In genomic region chr16:4533490-4533889, GRCh38 we compare ENCODE assay signal across 19 cellular contexts. TPM values are rescaled to one million over a fixed set of nuclear protein-coding genes. Genes with fewer than 3 reads are reported as not detected.
DNase-seq lines count a peak whose midpoint lies in the region; ATAC-seq and TF ChIP-seq lines count a peak whose summit lies in the region.
"Had no signal": no experiment of that assay in that cellular context is flagged by ENCODE, and none has a peak within 500 bp of the region (broad histone marks: within the 10 kb centered on the region; RNA-seq: fewer than 3 reads in every experiment).

No MANE protein-coding gene starts in this region.

- TF ChIP-seq CTCF in right atrium auricular region (IDR thresholded peaks at IDR 0.05) (no peak), body of pancreas (IDR thresholded peaks at IDR 0.05) (no peak), uterus (IDR thresholded peaks at IDR 0.05) (no peak), right lobe of liver (IDR thresholded peaks at IDR 0.05) (no peak)

- TF ChIP-seq POLR2A in body of pancreas (IDR thresholded peaks at IDR 0.05) (no peak), uterus (IDR thresholded peaks at IDR 0.05) (no peak), right lobe of liver (IDR thresholded peaks at IDR 0.05) (no peak)

- ATAC-seq in body of pancreas (no peak), right lobe of liver (no peak)
- ATAC-seq: GM23338, K562 had no signal

- intact Hi-C loops in cardiac septum (cut with DNase I), result no loop called here
- intact Hi-C loops in body of pancreas (cut with DNase I), result no loop called here
- intact Hi-C loops in uterus (cut with DNase I; ENCODE audit: low total_unique reads), result no loop called here
- intact Hi-C loops in right lobe of liver (cut with DNase I), result no loop called here

- H3K27ac ChIP-seq in right atrium auricular region (peak overlapping the region; percentile 24 to 39), body of pancreas (peak overlapping the region; percentile 54 to 70 (median 63)), uterus (peak overlapping the region; percentile 30 to 54), right lobe of liver (no peak overlapping the region)
- H3K27ac ChIP-seq: C4-2B had no signal

- H3K4me3 ChIP-seq in right atrium auricular region (no peak overlapping the region), body of pancreas (no peak overlapping the region), uterus (no peak overlapping the region), right lobe of liver (no peak overlapping the region)
- H3K4me3 ChIP-seq: GM23338, K562 had no signal

- peaks cover 71 to 73% of the 10 kb centered on the region in 2 donors for H3K4me1 Mint-ChIP-seq in immature natural killer cell

- 87 to 98% methylated on average over 6 of the region's 6 CpGs for WGBS in body of pancreas, 2 donors
- 84% methylated on average over 4 of the region's 6 CpGs for WGBS in right lobe of liver (ENCODE audit: insufficient coverage, low coverage, low lambda C conversion rate, missing lambda C conversion rate)

- no peak for DNase-seq in right atrium auricular region (ENCODE audit: low spot score)
- DNase-seq in cardiac septum (ENCODE audit: low spot score), result no peak
- DNase-seq in body of pancreas, result no peak
- no peak for DNase-seq in immature natural killer cell
- DNase-seq in uterus, result no peak
- DNase-seq in GM03348 (ENCODE audit: low spot score), result no peak
- no peak for DNase-seq in stimulated activated CD4-positive, alpha-beta T cell treated with anti-CD3 and anti-CD28 coated beads, Interleukin-2, amount 100 ng/mL, for 24 hours
- no peak for DNase-seq in right lobe of liver
- DNase-seq: DMS 273 treated with DMSO at 0.1 percent for 48 hours; GDM1; MV-4-11; NCI-H1417; NCI-H187 treated with DMSO at 0.1 percent for 48 hours; NCI-H2171; NCI-H446; NK-92 treated with Interleukin-12 subunit alpha and Interleukin-12 subunit beta, amount 100 ng/mL, for 24 hours had no signal

- peaks cover 1 to 3% (median 2%) of the 10 kb centered on the region in 3 donors for H3K27me3 Mint-ChIP-seq in immature natural killer cell (ENCODE audit: low read depth in 3 of 3)

- H3K9me3 ChIP-seq in right atrium auricular region (no peaks in the 10 kb centered on the region), body of pancreas (no peaks in the 10 kb centered on the region), uterus (no peaks in the 10 kb centered on the region), right lobe of liver (no peaks in the 10 kb centered on the region)

- no peaks in the 10 kb centered on the region for H3K9me3 Mint-ChIP-seq in immature natural killer cell
- H3K9me3 Mint-ChIP-seq: GM23338 had no signal

- H3K36me3 ChIP-seq in right atrium auricular region (no peaks in the 10 kb centered on the region), body of pancreas (replicated peaks in 1 of 2; ENCODE audit: insufficient read depth in 1 of 2, low read depth in 2 of 2) (no peaks in the 10 kb centered on the region), uterus (no peaks in the 10 kb centered on the region), right lobe of liver (no peaks in the 10 kb centered on the region)

- peak overlapping the region in 1 of 5 donors; percentile 51 for H3K4me3 Mint-ChIP-seq in immature natural killer cell
- H3K4me3 Mint-ChIP-seq: GM23338 had no signal

- peaks cover 0 to 13% (median 0%) of the 10 kb centered on the region in 3 donors for H3K36me3 Mint-ChIP-seq in immature natural killer cell

- H3K27me3 ChIP-seq in right atrium auricular region (no peaks in the 10 kb centered on the region), body of pancreas (no peaks in the 10 kb centered on the region), uterus (no peaks in the 10 kb centered on the region), right lobe of liver (no peaks in the 10 kb centered on the region)

- H3K27ac Mint-ChIP-seq in immature natural killer cell, result peak overlapping the region in 4 of 6 donors; percentile 14 to 93 (median 77)
- H3K27ac Mint-ChIP-seq: GM23338 had no signal

- H3K4me1 ChIP-seq in right atrium auricular region, result peaks cover 0 to 36% of the 10 kb centered on the region in 2 donors
- H3K4me1 ChIP-seq in body of pancreas, result peaks cover 71% of the 10 kb centered on the region
- no peaks in the 10 kb centered on the region for H3K4me1 ChIP-seq in uterus
- peaks cover 0 to 8% (median 0%) of the 10 kb centered on the region in 4 donors for H3K4me1 ChIP-seq in right lobe of liver

RNA-seq across cellular contexts. Expression of gene CDIP1, which starts 5.1 kb away (rescaled TPM):
- total RNA-seq in right atrium auricular region (10 to 100 TPM; 29.6 to 42.9 TPM), cardiac septum (42.1 TPM), body of pancreas (10 to 100 TPM; 12.9 to 23.3 TPM), uterus (10 to 100 TPM in 2 of 4 donors, 1 to 10 TPM in 2; 5.0 to 40.6 (median 11.1) TPM), right lobe of liver (10 to 100 TPM; 15.7 to 23.2 (median 18.4) TPM)
- polyA plus RNA-seq in immature natural killer cell, result 10 to 100 TPM; 26.9 to 51.9 (median 47.8) TPM
- polyA plus RNA-seq: K562 had no signal

RNA-seq across cellular contexts. Expression of gene C16orf96, which starts 22.6 kb away (rescaled TPM):
- total RNA-seq in right atrium auricular region (under 1 TPM in 1 of 2 donors, not detected in 1; 0.24 TPM), cardiac septum (0.11 TPM), body of pancreas (under 1 TPM in 1 of 2 donors, not detected in 1; 0.52 TPM), uterus (under 1 TPM in 3 of 4 donors, not detected in 1; 0.26 to 0.35 (median 0.30) TPM), right lobe of liver (under 1 TPM in 5 of 6 experiments, not detected in 1; 0.06 to 0.24 (median 0.16) TPM)
- not detected for polyA plus RNA-seq in immature natural killer cell
- total RNA-seq: K562 had no signal
- polyA plus RNA-seq: K562 had no signal

RNA-seq across cellular contexts. Expression of gene HMOX2, which starts 57.3 kb away (rescaled TPM):
- 100 to 1,000 TPM in 1 of 2 donors, 10 to 100 TPM in 1; 98.7 to 101 TPM for total RNA-seq in right atrium auricular region
- 69.1 TPM for total RNA-seq in cardiac septum
- 100 to 1,000 TPM in 1 of 2 donors, 10 to 100 TPM in 1; 18.4 to 115 TPM for total RNA-seq in body of pancreas
- 100 to 1,000 TPM; 130 to 225 (median 196) TPM for polyA plus RNA-seq in immature natural killer cell
- total RNA-seq in uterus, result 10 to 100 TPM; 13.2 to 43.1 (median 34.1) TPM
- total RNA-seq in right lobe of liver, result 10 to 100 TPM; 39.7 to 74.7 (median 55.4) TPM

RNA-seq across cellular contexts. Expression of gene NMRAL1, which starts 59.1 kb away (rescaled TPM):
- total RNA-seq in right atrium auricular region, result 10 to 100 TPM; 18.7 to 36.3 TPM
- 7.3 TPM for total RNA-seq in cardiac septum
- total RNA-seq in body of pancreas, result 10 to 100 TPM; 36.3 to 43.8 TPM
- 10 to 100 TPM; 46.1 to 65.3 (median 60.7) TPM for polyA plus RNA-seq in immature natural killer cell
- total RNA-seq in uterus, result 100 to 1,000 TPM in 1 of 4 donors, 10 to 100 TPM in 3; 37.0 to 320 (median 59.3) TPM
- 10 to 100 TPM; 19.9 to 44.0 (median 35.5) TPM for total RNA-seq in right lobe of liver

Comparison
In these comparisons a context has a peak if more than half of its experiments do, and no peak if none do; other contexts are left out.
1. H3K27ac ChIP-seq: peak in right atrium auricular region (2 of 2), body of pancreas (4 of 4) and uterus (2 of 2); none in right lobe of liver (0 of 3).